Comparison of ENCODE assay signal across 1 cellular context in the genomic region with DNA sequence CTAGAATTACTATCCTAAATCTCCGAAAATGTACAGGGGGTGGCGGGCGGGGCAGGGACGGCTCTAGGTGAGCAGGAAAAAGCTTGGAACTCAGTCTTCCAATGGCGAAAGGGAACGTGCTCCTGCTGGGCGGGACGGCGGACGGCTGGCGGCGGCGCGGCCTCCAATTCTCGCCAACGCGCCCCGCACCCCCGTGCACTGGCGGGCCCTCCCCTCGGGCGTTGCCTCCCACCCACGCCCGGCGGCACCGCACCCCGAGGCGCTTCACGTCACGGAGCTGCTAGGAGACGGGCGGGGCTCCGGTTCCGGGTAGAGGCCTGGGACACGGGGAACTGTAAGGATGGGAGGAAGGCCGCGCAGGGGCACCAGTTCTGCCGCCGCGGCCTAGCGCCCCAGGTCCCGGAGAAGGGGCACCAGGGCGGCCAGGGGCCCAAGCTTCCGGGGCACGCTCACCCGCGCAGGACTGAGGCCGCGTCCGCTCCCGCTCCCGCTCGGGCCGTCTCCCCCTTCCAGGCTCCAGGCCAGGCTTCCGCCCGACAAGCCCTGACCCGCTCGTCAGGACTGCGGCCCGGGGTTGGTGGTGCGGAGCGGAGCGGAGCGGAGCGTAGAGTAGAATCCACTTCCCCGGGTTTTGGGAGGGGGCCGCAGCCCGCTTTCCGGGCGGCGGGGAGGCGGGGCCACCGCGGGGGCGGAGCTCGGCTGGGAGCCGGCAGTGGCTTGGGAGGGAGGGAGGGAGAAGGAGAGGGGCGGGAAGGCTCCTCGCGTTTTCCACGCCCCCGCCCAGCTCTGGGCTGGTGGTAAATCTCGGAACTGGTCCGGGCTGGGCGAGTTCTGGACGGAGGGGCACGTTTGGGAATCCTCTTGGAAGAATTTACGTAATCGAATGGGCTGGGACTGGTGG.
TF ChIP-seq lines count a peak whose summit lies in the region.

Gene DDX59 (minus strand): TSS at position 594 of the 901 bp plus-strand sequence. CDS start 3,167 bp downstream, outside the sequence.

TF ChIP-seq in HepG2, 621 proteins besides CTCF, POLR2A, EP300 and RAD21 (continued from another document and continues in another):
- TF ChIP-seq IKZF5 (CRISPR knock-in tag; IDR thresholded peaks at IDR 0.05) (0 out of 2 replicates have a peak, but pooled peaks have one; percentile 60), HDAC1 (CRISPR knock-in tag; IDR thresholded peaks at IDR 0.05) (peak; percentile 89), IKZF1 (IDR thresholded peaks at IDR 0.05) (no peak), ELF1 (CRISPR knock-in tag; IDR thresholded peaks at IDR 0.05) (peak; percentile 76), DBP (CRISPR knock-in tag; IDR thresholded peaks at IDR 0.05; ENCODE audit: not compliant biosample characterization) (peak; percentile 37), TFAP4 (IDR thresholded peaks at IDR 0.05; ENCODE audit: borderline replicate concordance, low read depth) (peak; percentile 10; the same call in 1 of the 2 replicates), ISX (CRISPR knock-in tag; conservative IDR thresholded peaks at IDR 0.05) (0 out of 2 replicates have a peak, but pooled peaks have one; percentile 35), ZNF275 (CRISPR knock-in tag; IDR thresholded peaks at IDR 0.05; ENCODE audit: borderline replicate concordance) (peak; percentile 33), JDP2 (CRISPR knock-in tag; IDR thresholded peaks at IDR 0.05; ENCODE audit: borderline replicate concordance) (no peak), ZBTB34 (CRISPR knock-in tag; IDR thresholded peaks at IDR 0.05) (peak; percentile 68), FOXA3 (CRISPR knock-in tag; IDR thresholded peaks at IDR 0.05) (no peak; the same call in 1 of the 2 replicates), SOX5 (CRISPR knock-in tag; IDR thresholded peaks at IDR 0.05; ENCODE audit: borderline replicate concordance) (peak; percentile 44; the same call in 1 of the 2 replicates), MTA1 (CRISPR knock-in tag; IDR thresholded peaks at IDR 0.05; ENCODE audit: borderline replicate concordance) (peak; percentile 52; the same call in 1 of the 2 replicates), RARA (CRISPR knock-in tag; IDR thresholded peaks at IDR 0.05) (0 out of 2 replicates have a peak, but pooled peaks have one; percentile 27), ZNF484 (CRISPR knock-in tag; IDR thresholded peaks at IDR 0.05; ENCODE audit: borderline replicate concordance, low read depth) (no peak; the same call in 1 of the 2 replicates), PAWR (CRISPR knock-in tag; IDR thresholded peaks at IDR 0.05; ENCODE audit: borderline replicate concordance) (no peak), MED1 (CRISPR knock-in tag; IDR thresholded peaks at IDR 0.05) (peak; percentile 40), SUZ12 (IDR thresholded peaks at IDR 0.05; ENCODE audit: low read depth, low read length) (no peak), TIGD3 (CRISPR knock-in tag; IDR thresholded peaks at IDR 0.05; ENCODE audit: borderline replicate concordance) (no peak), MYPOP (CRISPR knock-in tag; IDR thresholded peaks at IDR 0.05) (0 out of 2 replicates have a peak, but pooled peaks have one; percentile 44), HMGA1 (CRISPR knock-in tag; conservative IDR thresholded peaks at IDR 0.05) (no peak), ZBTB3 (CRISPR knock-in tag; IDR thresholded peaks at IDR 0.05; ENCODE audit: borderline replicate concordance, low read depth) (peak; percentile 48; the same call in 1 of the 2 replicates), GATAD2A (CRISPR knock-in tag; IDR thresholded peaks at IDR 0.05) (peak; percentile 74; the same call in 1 of the 2 replicates), CCAR2 (optimal IDR thresholded peaks at IDR 0.05; ENCODE audit: low read depth, low read length) (peak; percentile 64), ZNF770 (CRISPR knock-in tag; IDR thresholded peaks at IDR 0.05) (peak; percentile 93), ZBTB33 (CRISPR knock-in tag; IDR thresholded peaks at IDR 0.05) (no peak), MEIS2 (CRISPR knock-in tag; IDR thresholded peaks at IDR 0.05) (peak; percentile 48; the same call in 1 of the 2 replicates), DNMT3B (CRISPR knock-in tag; conservative IDR thresholded peaks at IDR 0.05) (no peak), BRD4 (CRISPR knock-in tag; IDR thresholded peaks at IDR 0.05) (no peak; the same call in 1 of the 2 replicates), MXD1 (CRISPR knock-in tag; IDR thresholded peaks at IDR 0.05) (peak; percentile 86), SRY (CRISPR knock-in tag; IDR thresholded peaks at IDR 0.05) (peak; percentile 84), HNF4G (IDR thresholded peaks at IDR 0.05; ENCODE audit: borderline replicate concordance, low read depth, low read length) (no peak; the same call in 1 of the 2 replicates), HNF4G (CRISPR knock-in tag; IDR thresholded peaks at IDR 0.05; ENCODE audit: borderline replicate concordance, low read depth) (peak; percentile 24; the same call in 1 of the 2 replicates), LBX2 (CRISPR knock-in tag; IDR thresholded peaks at IDR 0.05; ENCODE audit: borderline replicate concordance) (no peak), ZNF33A (CRISPR knock-in tag; IDR thresholded peaks at IDR 0.05; ENCODE audit: borderline replicate concordance) (0 out of 2 replicates have a peak, but pooled peaks have one; percentile 46), ELF4 (CRISPR knock-in tag; IDR thresholded peaks at IDR 0.05; ENCODE audit: borderline replicate concordance) (no peak), TEAD3 (CRISPR knock-in tag; optimal IDR thresholded peaks at IDR 0.05; ENCODE audit: borderline replicate concordance) (peak; percentile 53), ZNF563 (CRISPR knock-in tag; IDR thresholded peaks at IDR 0.05) (peak; percentile 84)
- TF ChIP-seq, protein P1, sequence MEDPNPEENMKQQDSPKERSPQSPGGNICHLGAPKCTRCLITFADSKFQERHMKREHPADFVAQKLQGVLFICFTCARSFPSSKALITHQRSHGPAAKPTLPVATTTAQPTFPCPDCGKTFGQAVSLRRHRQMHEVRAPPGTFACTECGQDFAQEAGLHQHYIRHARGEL (CRISPR knock-in tag; IDR thresholded peaks at IDR 0.05), result no peak
- TF ChIP-seq, protein P2, sequence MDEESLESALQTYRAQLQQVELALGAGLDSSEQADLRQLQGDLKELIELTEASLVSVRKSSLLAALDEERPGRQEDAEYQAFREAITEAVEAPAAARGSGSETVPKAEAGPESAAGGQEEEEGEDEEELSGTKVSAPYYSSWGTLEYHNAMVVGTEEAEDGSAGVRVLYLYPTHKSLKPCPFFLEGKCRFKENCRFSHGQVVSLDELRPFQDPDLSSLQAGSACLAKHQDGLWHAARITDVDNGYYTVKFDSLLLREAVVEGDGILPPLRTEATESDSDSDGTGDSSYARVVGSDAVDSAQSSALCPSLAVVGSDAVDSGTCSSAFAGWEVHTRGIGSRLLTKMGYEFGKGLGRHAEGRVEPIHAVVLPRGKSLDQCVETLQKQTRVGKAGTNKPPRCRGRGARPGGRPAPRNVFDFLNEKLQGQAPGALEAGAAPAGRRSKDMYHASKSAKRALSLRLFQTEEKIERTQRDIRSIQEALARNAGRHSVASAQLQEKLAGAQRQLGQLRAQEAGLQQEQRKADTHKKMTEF (CRISPR knock-in tag; IDR thresholded peaks at IDR 0.05), result peak; percentile 89; the same call in 1 of the 2 replicates
